15 cellular contexts compared by ENCODE assay signal in genomic region chr6:44624226-44624625, GRCh38.
"Had no signal": no experiment of that assay in that cellular context is flagged by ENCODE, and none has a peak within 500 bp of the region (broad histone marks: within the 10 kb centered on the region; RNA-seq: fewer than 3 reads in every experiment).

No MANE protein-coding gene starts in this region.

- H3K36me3 Mint-ChIP-seq: activated naive CD4-positive, alpha-beta T cell treated with anti-CD3 and anti-CD28 coated beads, Interleukin-2, amount 50 U/mL, for 24 hours; brain had no signal

- H3K9me3 ChIP-seq: pancreas, stomach, thoracic aorta had no signal

- H3K4me3 ChIP-seq: pancreas, stomach, thoracic aorta had no signal

- H3K27me3 ChIP-seq: pancreas had no signal

- H3K27ac ChIP-seq: pancreas, stomach, thoracic aorta had no signal

- H3K4me3 Mint-ChIP-seq: activated naive CD4-positive, alpha-beta T cell treated with anti-CD3 and anti-CD28 coated beads, Interleukin-2, amount 50 U/mL, for 24 hours; activated T-helper 1 cell treated with anti-CD3 and anti-CD28 coated beads, Interleukin-12 subunit alpha, Interleukin-12 subunit beta, Interleukin-2, Interleukin-4 antibody, amounts not matched to agents 30 ng/mL and 10 ng/mL and 1 ng/mL, durations not matched to agents 14 hours and 24 hours and 36 hours; brain had no signal

- H3K36me3 ChIP-seq: pancreas, stomach, thoracic aorta had no signal

- H3K27ac Mint-ChIP-seq: activated naive CD4-positive, alpha-beta T cell treated with anti-CD3 and anti-CD28 coated beads, Interleukin-2, amount 50 U/mL, for 24 hours; activated T-helper 1 cell treated with anti-CD3 and anti-CD28 coated beads, Interleukin-12 subunit alpha, Interleukin-12 subunit beta, Interleukin-2, Interleukin-4 antibody, amounts not matched to agents 30 ng/mL and 10 ng/mL and 1 ng/mL, durations not matched to agents 14 hours and 24 hours and 36 hours had no signal

- H3K27me3 Mint-ChIP-seq: activated naive CD4-positive, alpha-beta T cell treated with anti-CD3 and anti-CD28 coated beads, Interleukin-2, amount 50 U/mL, for 24 hours had no signal

- H3K4me1 Mint-ChIP-seq: activated naive CD4-positive, alpha-beta T cell treated with anti-CD3 and anti-CD28 coated beads, Interleukin-2, amount 50 U/mL, for 24 hours had no signal

- H3K9me3 Mint-ChIP-seq: activated naive CD4-positive, alpha-beta T cell treated with anti-CD3 and anti-CD28 coated beads, Interleukin-2, amount 50 U/mL, for 24 hours; activated T-helper 1 cell treated with anti-CD3 and anti-CD28 coated beads, Interleukin-12 subunit alpha, Interleukin-12 subunit beta, Interleukin-2, Interleukin-4 antibody, amounts not matched to agents 30 ng/mL and 10 ng/mL and 1 ng/mL, durations not matched to agents 14 hours and 24 hours and 36 hours had no signal

- ATAC-seq: esophagus mucosa, left colon, pancreas had no signal

- DNase-seq: activated CD4-positive, alpha-beta T cell treated with anti-CD3 and anti-CD28 coated beads for 48 hours; cerebellar nuclear complex; hypothalamus; left colon; mammary epithelial cell; pancreas; stimulated activated CD4-positive, alpha-beta T cell treated with anti-CD3 and anti-CD28 coated beads, Interleukin-4, amount 100 ng/mL, for 1 hour; stimulated activated CD8-positive, alpha-beta memory T cell treated with anti-CD3 and anti-CD28 coated beads, Interleukin-4, amount 100 ng/mL, for 48 hours; stomach; T-helper 1 cell had no signal

- H3K4me1 ChIP-seq: pancreas, stomach had no signal
